ENCODE assay signal across 11 cellular contexts in the genomic region with DNA sequence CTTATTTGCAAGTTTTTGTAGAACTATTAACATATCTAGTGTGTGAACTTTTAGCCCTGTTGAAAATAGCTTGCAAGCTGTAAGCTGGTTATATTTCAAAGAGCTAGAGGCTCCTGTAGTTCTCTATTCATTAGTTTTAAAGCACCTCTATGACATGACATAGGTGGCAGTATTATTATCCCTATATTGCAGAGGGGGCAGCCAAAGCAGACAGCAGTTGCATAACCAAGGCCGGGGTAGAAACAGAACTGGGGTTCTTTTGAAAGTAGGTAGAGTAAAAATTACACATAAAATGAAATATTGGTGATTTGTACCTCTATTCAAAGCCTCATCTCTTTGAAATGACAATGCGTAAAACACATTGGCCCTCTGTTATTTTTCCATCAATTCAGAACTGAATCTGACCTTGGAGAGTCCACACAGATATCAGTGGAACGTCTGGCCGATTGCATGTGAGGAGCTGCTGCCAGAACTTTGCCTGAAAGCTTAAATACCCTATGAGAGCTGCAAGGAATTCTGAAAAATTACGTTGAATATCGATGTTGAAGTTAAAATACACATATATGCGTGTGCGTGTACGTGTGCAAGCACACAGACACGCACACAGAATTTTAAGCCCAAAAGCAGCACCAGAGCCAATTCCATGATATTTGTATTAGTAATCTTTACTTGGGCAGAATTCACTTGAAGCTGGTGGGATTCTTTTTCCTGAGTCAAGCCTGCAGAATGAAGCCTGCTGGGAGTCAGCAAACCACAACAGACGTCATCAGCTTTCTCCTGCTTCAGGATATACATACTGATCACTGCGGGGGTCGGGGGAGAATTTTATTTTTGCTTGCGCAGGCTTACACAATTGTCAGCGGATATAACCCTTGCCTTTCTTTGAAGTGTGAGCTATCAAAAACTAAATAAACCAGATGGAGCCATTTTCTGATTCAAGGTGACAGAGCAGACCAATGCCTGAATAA.
DNase-seq lines count a peak whose midpoint lies in the region; ATAC-seq and TF ChIP-seq lines count a peak whose summit lies in the region.
"Had no signal": no experiment of that assay in that cellular context is flagged by ENCODE, and none has a peak within 500 bp of the region (broad histone marks: within the 10 kb centered on the region; RNA-seq: fewer than 3 reads in every experiment).

No MANE protein-coding gene starts in this region.

- WGBS in tibial nerve, 2 donors, result 52 to 53% methylated on average over 15 of the region's 15 CpGs

- no peak for DNase-seq in Right ventricle myocardium superior
- DNase-seq in right atrium auricular region (ENCODE audit: low spot score), result no peak
- no peak for DNase-seq in WTC11 (ENCODE audit: low spot score)
- DNase-seq in left cardiac atrium, result peak; percentile 24
- DNase-seq in stromal cell of bone marrow (ENCODE audit: low read depth), result peak; percentile 99
- DNase-seq in stimulated activated CD4-positive, alpha-beta T cell treated with anti-CD3 and anti-CD28 coated beads, Interleukin-2, amount 100 ng/mL, for 48 hours, result no peak
- DNase-seq in tibial nerve (ENCODE audit: low spot score in 2 of 2), result no peak
- DNase-seq in activated effector memory CD4-positive, alpha-beta T cell treated with Interleukin-2 at 50 U/mL for 16 hours, result no peak
- DNase-seq: MV-4-11; NK-92 treated with Interleukin-12 subunit alpha and Interleukin-12 subunit beta, amount 100 ng/mL, for 24 hours; sigmoid colon had no signal

- peaks cover 0 to 42% of the 10 kb centered on the region in 2 donors for H3K4me1 ChIP-seq in right atrium auricular region
- H3K4me1 ChIP-seq in tibial nerve, result peaks cover 0 to 46% (median 4%) of the 10 kb centered on the region in 4 donors
- H3K4me1 ChIP-seq: sigmoid colon had no signal

- H3K27ac ChIP-seq in right atrium auricular region (no peak overlapping the region), tibial nerve (peak overlapping the region in 1 of 4 donors; percentile 5)
- H3K27ac ChIP-seq: sigmoid colon had no signal

- POLR2A ChIA-PET in WTC11 (lab: Charles Lee), result no interaction called here

- peaks cover 16% of the 10 kb centered on the region for H3K4me1 Mint-ChIP-seq in WTC11

- no peak overlapping the region for H3K4me3 Mint-ChIP-seq in WTC11

- no peaks in the 10 kb centered on the region for H3K36me3 Mint-ChIP-seq in WTC11

- CTCF ChIA-PET in WTC11 (lab: Charles Lee), result interaction anchor here (0.6 kb wide), 1 partner anchor 54 kb away, joined by 4 read pairs; no protein-coding TSS in a partner anchor

- H3K4me3 ChIP-seq in right atrium auricular region (no peak overlapping the region), tibial nerve (no peak overlapping the region)
- H3K4me3 ChIP-seq: sigmoid colon had no signal

- intact Hi-C loops in Right ventricle myocardium superior (cut with DNase I) (no loop called here), left cardiac atrium (cut with DNase I) (no loop called here)

- TF ChIP-seq CTCF in right atrium auricular region (IDR thresholded peaks at IDR 0.05), result no peak
- TF ChIP-seq CTCF in WTC11 (IDR thresholded peaks at IDR 0.05), result no peak
- TF ChIP-seq CTCF in tibial nerve (IDR thresholded peaks at IDR 0.05), result no peak

- ATAC-seq in Right ventricle myocardium superior (ENCODE audit: poor library complexity) (peak; percentile 75), WTC11 (no peak), left cardiac atrium (peak; percentile 67 to 69)

- H3K9me3 ChIP-seq in right atrium auricular region (no peaks in the 10 kb centered on the region), tibial nerve (no peaks in the 10 kb centered on the region)
- H3K9me3 ChIP-seq: sigmoid colon had no signal

- H3K27me3 ChIP-seq in right atrium auricular region, result no peaks in the 10 kb centered on the region
- no peaks in the 10 kb centered on the region for H3K27me3 ChIP-seq in tibial nerve
- H3K27me3 ChIP-seq: sigmoid colon had no signal

- no peak for TF ChIP-seq POLR2A in tibial nerve (IDR thresholded peaks at IDR 0.05)

- TF ChIP-seq EP300 in tibial nerve (IDR thresholded peaks at IDR 0.05), result no peak

- H3K27me3 Mint-ChIP-seq in WTC11 (ENCODE audit: low read depth), result no peaks in the 10 kb centered on the region; the same call in 1 of the 2 replicates

- H3K36me3 ChIP-seq in right atrium auricular region (no peaks in the 10 kb centered on the region), tibial nerve (no peaks in the 10 kb centered on the region)
- H3K36me3 ChIP-seq: sigmoid colon had no signal

- peaks cover 3% of the 10 kb centered on the region for H3K9me3 Mint-ChIP-seq in WTC11

- 0 out of 2 replicates have a peak overlapping the region, but pooled peaks have one; percentile 7 for H3K27ac Mint-ChIP-seq in WTC11

TF ChIP-seq in WTC11, 78 proteins besides CTCF, POLR2A, EP300 and RAD21 (continues in another document):
- TF ChIP-seq, protein P1, sequence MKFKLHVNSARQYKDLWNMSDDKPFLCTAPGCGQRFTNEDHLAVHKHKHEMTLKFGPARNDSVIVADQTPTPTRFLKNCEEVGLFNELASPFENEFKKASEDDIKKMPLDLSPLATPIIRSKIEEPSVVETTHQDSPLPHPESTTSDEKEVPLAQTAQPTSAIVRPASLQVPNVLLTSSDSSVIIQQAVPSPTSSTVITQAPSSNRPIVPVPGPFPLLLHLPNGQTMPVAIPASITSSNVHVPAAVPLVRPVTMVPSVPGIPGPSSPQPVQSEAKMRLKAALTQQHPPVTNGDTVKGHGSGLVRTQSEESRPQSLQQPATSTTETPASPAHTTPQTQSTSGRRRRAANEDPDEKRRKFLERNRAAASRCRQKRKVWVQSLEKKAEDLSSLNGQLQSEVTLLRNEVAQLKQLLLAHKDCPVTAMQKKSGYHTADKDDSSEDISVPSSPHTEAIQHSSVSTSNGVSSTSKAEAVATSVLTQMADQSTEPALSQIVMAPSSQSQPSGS (CRISPR knock-in tag; IDR thresholded peaks at IDR 0.05; ENCODE audit: borderline replicate concordance, low read depth), result no peak
- TF ChIP-seq, protein P2, sequence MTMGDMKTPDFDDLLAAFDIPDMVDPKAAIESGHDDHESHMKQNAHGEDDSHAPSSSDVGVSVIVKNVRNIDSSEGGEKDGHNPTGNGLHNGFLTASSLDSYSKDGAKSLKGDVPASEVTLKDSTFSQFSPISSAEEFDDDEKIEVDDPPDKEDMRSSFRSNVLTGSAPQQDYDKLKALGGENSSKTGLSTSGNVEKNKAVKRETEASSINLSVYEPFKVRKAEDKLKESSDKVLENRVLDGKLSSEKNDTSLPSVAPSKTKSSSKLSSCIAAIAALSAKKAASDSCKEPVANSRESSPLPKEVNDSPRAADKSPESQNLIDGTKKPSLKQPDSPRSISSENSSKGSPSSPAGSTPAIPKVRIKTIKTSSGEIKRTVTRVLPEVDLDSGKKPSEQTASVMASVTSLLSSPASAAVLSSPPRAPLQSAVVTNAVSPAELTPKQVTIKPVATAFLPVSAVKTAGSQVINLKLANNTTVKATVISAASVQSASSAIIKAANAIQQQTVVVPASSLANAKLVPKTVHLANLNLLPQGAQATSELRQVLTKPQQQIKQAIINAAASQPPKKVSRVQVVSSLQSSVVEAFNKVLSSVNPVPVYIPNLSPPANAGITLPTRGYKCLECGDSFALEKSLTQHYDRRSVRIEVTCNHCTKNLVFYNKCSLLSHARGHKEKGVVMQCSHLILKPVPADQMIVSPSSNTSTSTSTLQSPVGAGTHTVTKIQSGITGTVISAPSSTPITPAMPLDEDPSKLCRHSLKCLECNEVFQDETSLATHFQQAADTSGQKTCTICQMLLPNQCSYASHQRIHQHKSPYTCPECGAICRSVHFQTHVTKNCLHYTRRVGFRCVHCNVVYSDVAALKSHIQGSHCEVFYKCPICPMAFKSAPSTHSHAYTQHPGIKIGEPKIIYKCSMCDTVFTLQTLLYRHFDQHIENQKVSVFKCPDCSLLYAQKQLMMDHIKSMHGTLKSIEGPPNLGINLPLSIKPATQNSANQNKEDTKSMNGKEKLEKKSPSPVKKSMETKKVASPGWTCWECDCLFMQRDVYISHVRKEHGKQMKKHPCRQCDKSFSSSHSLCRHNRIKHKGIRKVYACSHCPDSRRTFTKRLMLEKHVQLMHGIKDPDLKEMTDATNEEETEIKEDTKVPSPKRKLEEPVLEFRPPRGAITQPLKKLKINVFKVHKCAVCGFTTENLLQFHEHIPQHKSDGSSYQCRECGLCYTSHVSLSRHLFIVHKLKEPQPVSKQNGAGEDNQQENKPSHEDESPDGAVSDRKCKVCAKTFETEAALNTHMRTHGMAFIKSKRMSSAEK (CRISPR knock-in tag; IDR thresholded peaks at IDR 0.05; ENCODE audit: borderline replicate concordance), result no peak
- TF ChIP-seq, protein P3, sequence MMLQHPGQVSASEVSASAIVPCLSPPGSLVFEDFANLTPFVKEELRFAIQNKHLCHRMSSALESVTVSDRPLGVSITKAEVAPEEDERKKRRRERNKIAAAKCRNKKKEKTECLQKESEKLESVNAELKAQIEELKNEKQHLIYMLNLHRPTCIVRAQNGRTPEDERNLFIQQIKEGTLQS (CRISPR knock-in tag; conservative IDR thresholded peaks at IDR 0.05), result no peak
- TF ChIP-seq, protein P4, sequence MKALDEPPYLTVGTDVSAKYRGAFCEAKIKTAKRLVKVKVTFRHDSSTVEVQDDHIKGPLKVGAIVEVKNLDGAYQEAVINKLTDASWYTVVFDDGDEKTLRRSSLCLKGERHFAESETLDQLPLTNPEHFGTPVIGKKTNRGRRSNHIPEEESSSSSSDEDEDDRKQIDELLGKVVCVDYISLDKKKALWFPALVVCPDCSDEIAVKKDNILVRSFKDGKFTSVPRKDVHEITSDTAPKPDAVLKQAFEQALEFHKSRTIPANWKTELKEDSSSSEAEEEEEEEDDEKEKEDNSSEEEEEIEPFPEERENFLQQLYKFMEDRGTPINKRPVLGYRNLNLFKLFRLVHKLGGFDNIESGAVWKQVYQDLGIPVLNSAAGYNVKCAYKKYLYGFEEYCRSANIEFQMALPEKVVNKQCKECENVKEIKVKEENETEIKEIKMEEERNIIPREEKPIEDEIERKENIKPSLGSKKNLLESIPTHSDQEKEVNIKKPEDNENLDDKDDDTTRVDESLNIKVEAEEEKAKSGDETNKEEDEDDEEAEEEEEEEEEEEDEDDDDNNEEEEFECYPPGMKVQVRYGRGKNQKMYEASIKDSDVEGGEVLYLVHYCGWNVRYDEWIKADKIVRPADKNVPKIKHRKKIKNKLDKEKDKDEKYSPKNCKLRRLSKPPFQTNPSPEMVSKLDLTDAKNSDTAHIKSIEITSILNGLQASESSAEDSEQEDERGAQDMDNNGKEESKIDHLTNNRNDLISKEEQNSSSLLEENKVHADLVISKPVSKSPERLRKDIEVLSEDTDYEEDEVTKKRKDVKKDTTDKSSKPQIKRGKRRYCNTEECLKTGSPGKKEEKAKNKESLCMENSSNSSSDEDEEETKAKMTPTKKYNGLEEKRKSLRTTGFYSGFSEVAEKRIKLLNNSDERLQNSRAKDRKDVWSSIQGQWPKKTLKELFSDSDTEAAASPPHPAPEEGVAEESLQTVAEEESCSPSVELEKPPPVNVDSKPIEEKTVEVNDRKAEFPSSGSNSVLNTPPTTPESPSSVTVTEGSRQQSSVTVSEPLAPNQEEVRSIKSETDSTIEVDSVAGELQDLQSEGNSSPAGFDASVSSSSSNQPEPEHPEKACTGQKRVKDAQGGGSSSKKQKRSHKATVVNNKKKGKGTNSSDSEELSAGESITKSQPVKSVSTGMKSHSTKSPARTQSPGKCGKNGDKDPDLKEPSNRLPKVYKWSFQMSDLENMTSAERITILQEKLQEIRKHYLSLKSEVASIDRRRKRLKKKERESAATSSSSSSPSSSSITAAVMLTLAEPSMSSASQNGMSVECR (CRISPR knock-in tag; IDR thresholded peaks at IDR 0.05; ENCODE audit: borderline replicate concordance), result no peak

Comparison
In these comparisons a context has a peak if more than half of its experiments do, and no peak if none do; other contexts are left out.
1. DNase-seq: peak in left cardiac atrium (single experiment) and stromal cell of bone marrow (single experiment); none in Right ventricle myocardium superior (single experiment), right atrium auricular region (single experiment), WTC11 (single experiment), stimulated activated CD4-positive, alpha-beta T cell treated with anti-CD3 and anti-CD28 coated beads, Interleukin-2, amount 100 ng/mL, for 48 hours (0 of 2), tibial nerve (0 of 2) and activated effector memory CD4-positive, alpha-beta T cell treated with Interleukin-2 at 50 U/mL for 16 hours (single experiment).